9 cellular contexts compared by ENCODE assay signal in the genomic region with DNA sequence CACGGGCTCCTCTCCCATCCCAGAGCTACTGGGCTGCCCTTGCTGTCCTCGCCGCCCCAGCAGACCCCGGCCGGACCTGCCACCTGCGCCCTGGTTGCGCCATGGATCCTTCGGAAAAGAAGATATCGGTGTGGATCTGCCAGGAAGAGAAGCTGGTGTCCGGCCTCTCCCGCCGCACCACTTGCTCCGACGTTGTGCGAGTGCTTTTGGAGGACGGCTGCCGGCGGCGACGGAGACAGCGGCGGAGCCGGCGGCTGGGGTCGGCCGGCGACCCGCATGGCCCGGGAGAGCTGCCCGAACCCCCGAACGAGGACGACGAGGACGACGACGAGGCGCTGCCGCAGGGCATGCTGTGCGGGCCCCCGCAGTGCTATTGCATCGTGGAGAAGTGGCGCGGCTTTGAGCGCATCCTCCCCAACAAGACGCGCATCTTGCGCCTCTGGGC. TPM values are rescaled to one million over a fixed set of nuclear protein-coding genes. Genes with fewer than 3 reads are reported as not detected.
DNase-seq lines count a peak whose midpoint lies in the region; ATAC-seq and TF ChIP-seq lines count a peak whose summit lies in the region.
"Had no signal": no experiment of that assay in that cellular context is flagged by ENCODE, and none has a peak within 500 bp of the region (broad histone marks: within the 10 kb centered on the region; RNA-seq: fewer than 3 reads in every experiment).

No MANE protein-coding gene starts in this region.

- BruUV-seq in IMR-90 (replicated peaks; lab: Mats Ljungman, UMichigan): no TSS peak

- H3K23ac ChIP-seq in IMR-90 (ENCODE audit: low read depth, low read length) (no peak overlapping the region), trophoblast cell (ENCODE audit: low read length) (no peak overlapping the region)

- H3K36me3 ChIP-seq in BLaER1 treated with 17β-estradiol and CSF1 and Interleukin-3, amounts not matched to agents 10 nM and 100 nM: peaks cover 0 to 7% (median 0%) of the 10 kb centered on the region in 11 experiments; a peak in 1 of 22 replicates
- H3K36me3 ChIP-seq in IMR-90 (ENCODE audit: control insufficient read depth, insufficient read depth, low read length) (no peaks in the 10 kb centered on the region), trophoblast cell (ENCODE audit: control insufficient read depth in 1 of 2, insufficient read depth in 2 of 2, low read length in 2 of 2) (no peaks in the 10 kb centered on the region)

- no peak overlapping the region for H4K91ac ChIP-seq in IMR-90 (ENCODE audit: insufficient read depth, low read depth, low read length)
- no peak overlapping the region for H4K91ac ChIP-seq in trophoblast cell (ENCODE audit: low read depth, low read length)

- H2AK9ac ChIP-seq in IMR-90 (replicated peaks; ENCODE audit: low read depth, low read length, poor library complexity): no peak overlapping the region

- H3K4ac ChIP-seq in IMR-90 (ENCODE audit: low read depth, low read length) (no peak overlapping the region), trophoblast cell (ENCODE audit: low read depth, low read length) (no peak overlapping the region)

- H3K14ac ChIP-seq in IMR-90 (replicated peaks; ENCODE audit: low read depth, low read length): no peak overlapping the region
- no peak overlapping the region for H3K14ac ChIP-seq in trophoblast cell (ENCODE audit: low read length)

- POLR2A ChIA-PET in IMR-90 (lab: Charles Lee; ENCODE audit: unreplicated experiment): no interaction called here

- H4K20me1 ChIP-seq in BLaER1 treated with 17β-estradiol and CSF1 and Interleukin-3, amounts not matched to agents 10 nM and 100 nM: peaks cover 0 to 34% (median 22%) of the 10 kb centered on the region in 11 experiments; a peak in 19 of 22 replicates
- H4K20me1 ChIP-seq in IMR-90 (ENCODE audit: insufficient read depth, low read length): 0 out of 2 replicates have a peak, but pooled peaks cover 3% of the 10 kb centered on the region

- peak overlapping the region; percentile 50 to 70 (median 66) for H3K4me3 ChIP-seq in BLaER1 treated with 17β-estradiol and CSF1 and Interleukin-3, amounts not matched to agents 10 nM and 100 nM
- H3K4me3 ChIP-seq in IMR-90 (ENCODE audit: insufficient read depth, low read depth, low read length) (no peak overlapping the region), fibroblast of villous mesenchyme (ENCODE audit: low read depth, low read length) (peak overlapping the region; percentile 24), trophoblast cell (ENCODE audit: low read depth, low read length) (peak overlapping the region; percentile 77)

- no peak overlapping the region for H3K56ac ChIP-seq in IMR-90 (ENCODE audit: extremely low read depth, insufficient read depth, low read length)

- H3K79me1 ChIP-seq in IMR-90 (ENCODE audit: low read depth in 1 of 2, low read length in 2 of 2) (no peaks in the 10 kb centered on the region), trophoblast cell (ENCODE audit: low read length) (peaks cover 2% of the 10 kb centered on the region)

- H2BK15ac ChIP-seq in IMR-90 (ENCODE audit: low read depth, low read length): no peak overlapping the region

- no peak overlapping the region for H2BK120ac ChIP-seq in IMR-90 (ENCODE audit: low read depth, low read length)
- H2BK120ac ChIP-seq in trophoblast cell (ENCODE audit: insufficient read depth, low read length, poor library complexity): no peak overlapping the region

- in situ Hi-C loops in IMR-90 (cut with MboI; ENCODE audit: low sequenced_read_pairs): no loop called here

- no peak overlapping the region for H4K12ac ChIP-seq in trophoblast cell (ENCODE audit: low read depth, low read length)

- no peak overlapping the region for H4K5ac ChIP-seq in IMR-90 (ENCODE audit: low read depth, low read length)

- peak overlapping the region; percentile 70 for H2AFZ ChIP-seq in IMR-90 (replicated peaks; ENCODE audit: low read length, poor library complexity)
- H2AFZ ChIP-seq in trophoblast cell (ENCODE audit: insufficient read depth, low read length, poor library complexity): no peak overlapping the region

- ATAC-seq in IMR-90 (ENCODE audit: low read depth) (no peak), HG03521 (IDR thresholded peaks at IDR 0.05; ENCODE audit: unreplicated experiment) (no peak)

- H3K79me2 ChIP-seq in trophoblast cell (ENCODE audit: control insufficient read depth, insufficient read depth, low read length, poor library complexity): no peaks in the 10 kb centered on the region

- peak overlapping the region; percentile 91 to 99 (median 95) for H3K4me2 ChIP-seq in BLaER1 treated with 17β-estradiol and CSF1 and Interleukin-3, amounts not matched to agents 10 nM and 100 nM
- H3K4me2 ChIP-seq in IMR-90 (ENCODE audit: low read depth, low read length) (no peak overlapping the region; the same call in 1 of the 2 replicates), trophoblast cell (ENCODE audit: low read length) (peak overlapping the region; percentile 90)

- dilution Hi-C loops in IMR-90 (cut with HindIII; ENCODE audit: low sequenced_read_pairs, unreplicated experiment): no loop called here

- TF ChIP-seq CTCF in IMR-90 (conservative IDR thresholded peaks at IDR 0.05; ENCODE audit: low read depth, low read length) (no peak), fibroblast of villous mesenchyme (IDR thresholded peaks at IDR 0.05; ENCODE audit: insufficient read depth, low read depth, low read length) (no peak)

- H2AK5ac ChIP-seq in IMR-90 (ENCODE audit: low read depth, low read length) (no peak overlapping the region), trophoblast cell (ENCODE audit: low read length) (no peak overlapping the region)

- no peak for DNase-seq in IMR-90
- peak; percentile 6 for DNase-seq in fibroblast of villous mesenchyme (ENCODE audit: low read depth)
- no peak for DNase-seq in trophoblast cell
- DNase-seq in GF-D8 (lab: John Stamatoyannopoulos, UW): no peak
- no peak for DNase-seq in NCI-H748 (lab: John Stamatoyannopoulos, UW; ENCODE audit: unreplicated experiment)
- no peak for DNase-seq in activated naive CD4-positive, alpha-beta T cell (lab: John Stamatoyannopoulos, UW)

- no peak overlapping the region for H2BK12ac ChIP-seq in trophoblast cell (ENCODE audit: low read length)

- peak overlapping the region in 2 of 11 experiments; percentile 30 to 70; a peak in 2 of 22 replicates for H3K27ac ChIP-seq in BLaER1 treated with 17β-estradiol and CSF1 and Interleukin-3, amounts not matched to agents 10 nM and 100 nM
- H3K27ac ChIP-seq in IMR-90 (ENCODE audit: insufficient read depth, low read length) (no peak overlapping the region), trophoblast cell (ENCODE audit: low read depth, low read length) (no peak overlapping the region)

- no peak for TF ChIP-seq POLR2A in IMR-90 (IDR thresholded peaks at IDR 0.05; ENCODE audit: low read depth, low read length)

- no peaks in the 10 kb centered on the region for H3K9me1 ChIP-seq in IMR-90 (ENCODE audit: insufficient read depth, low read length)

- H3K27me3 ChIP-seq in BLaER1 treated with 17β-estradiol and CSF1 and Interleukin-3, amounts not matched to agents 10 nM and 100 nM: peaks cover 48 to 67% (median 58%) of the 10 kb centered on the region in 11 experiments
- peaks cover 85% of the 10 kb centered on the region for H3K27me3 ChIP-seq in IMR-90 (ENCODE audit: control insufficient read depth, insufficient read depth, low read length)
- peaks cover 22% of the 10 kb centered on the region for H3K27me3 ChIP-seq in trophoblast cell (ENCODE audit: insufficient read depth, low read length)

- H3K4me1 ChIP-seq in BLaER1 treated with 17β-estradiol and CSF1 and Interleukin-3, amounts not matched to agents 10 nM and 100 nM: peaks cover 52 to 70% (median 62%) of the 10 kb centered on the region in 10 experiments
- 0 out of 2 replicates have a peak, but pooled peaks cover 1% of the 10 kb centered on the region for H3K4me1 ChIP-seq in IMR-90 (ENCODE audit: control insufficient read depth, insufficient read depth, low read length)
- peaks cover 22 to 23% of the 10 kb centered on the region in 2 experiments for H3K4me1 ChIP-seq in trophoblast cell (ENCODE audit: control insufficient read depth in 1 of 2, insufficient read depth in 2 of 2, low read length in 2 of 2)

- 0% methylated on average over 13 of the region's 48 CpGs; no CpG with 5 or more reads in 1 of the 2 experiments for WGBS in IMR-90 (ENCODE audit: extremely low coverage in 2 of 2, insufficient read length in 1 of 2), 2 experiments
- no CpG with 5 or more reads among the region's 48 CpGs for WGBS in trophoblast cell (ENCODE audit: extremely low coverage, insufficient coverage, insufficient read length)

- no peak for TF ChIP-seq RAD21 in IMR-90 (IDR thresholded peaks at IDR 0.05; ENCODE audit: low read length)

- peak overlapping the region in 10 of 11 experiments; percentile 52 to 79 (median 74); a peak in 18 of 22 replicates for H3K9ac ChIP-seq in BLaER1 treated with 17β-estradiol and CSF1 and Interleukin-3, amounts not matched to agents 10 nM and 100 nM
- H3K9ac ChIP-seq in IMR-90 (ENCODE audit: low read depth, low read length): no peak overlapping the region
- no peak overlapping the region for H3K9ac ChIP-seq in trophoblast cell (ENCODE audit: low read length)

- H2BK5ac ChIP-seq in IMR-90 (ENCODE audit: low read depth, low read length, poor library complexity, severe bottlenecking): no peak overlapping the region
- H2BK5ac ChIP-seq in trophoblast cell (ENCODE audit: low read depth, low read length, poor library complexity): no peak overlapping the region

- H2BK20ac ChIP-seq in IMR-90 (ENCODE audit: low read depth, low read length): no peak overlapping the region

- CTCF ChIA-PET in IMR-90 (lab: Yijun Ruan, JAX): no interaction called here

- H3K9me3 ChIP-seq in BLaER1 treated with 17β-estradiol and CSF1 and Interleukin-3, amounts not matched to agents 10 nM and 100 nM (replicated peaks in 1 of 11): peaks cover 10 to 29% (median 23%) of the 10 kb centered on the region in 11 experiments
- H3K9me3 ChIP-seq in IMR-90 (ENCODE audit: control insufficient read depth, insufficient read depth, low read length) (peaks cover 5% of the 10 kb centered on the region), trophoblast cell (ENCODE audit: insufficient read depth, low read depth, low read length) (peaks cover 3% of the 10 kb centered on the region)

- H3K18ac ChIP-seq in IMR-90 (ENCODE audit: low read depth, low read length) (no peak overlapping the region), trophoblast cell (ENCODE audit: low read length) (peak overlapping the region; percentile 18)

- intact Hi-C loops in IMR-90 (cut with micrococcal nuclease): no loop called here

- no peak overlapping the region for H4K8ac ChIP-seq in IMR-90 (ENCODE audit: low read depth in 2 of 2, low read length in 2 of 2)
- H4K8ac ChIP-seq in trophoblast cell (ENCODE audit: low read depth, low read length): no peak overlapping the region

RNA-seq across cellular contexts. Expression of gene RASSF10, which starts 0.4 kb away (rescaled TPM):
- not detected in 2 replicates for total RNA-seq in IMR-90 (2012; rRNA removed)
- not detected in 2 replicates for polyA plus RNA-seq in IMR-90 (2012; rRNA removed)
- polyA plus RNA-seq in IMR-90 (2012; cell fraction: cytosol; rRNA removed): not detected in 2 replicates
- not detected in 2 replicates for polyA plus RNA-seq in IMR-90 (2012; cell fraction: nucleus; rRNA removed; ENCODE audit: low replicate concordance)
- not detected in 2 replicates for total RNA-seq in fibroblast of villous mesenchyme
- 4.3 and 4.5 TPM in 2 replicates for polyA plus RNA-seq in trophoblast cell (2013)
- total RNA-seq: activated CD4-positive, alpha-beta T cell treated with anti-CD3 and anti-CD28 coated beads for 36 hours had no signal

Comparison
In these comparisons a context has a peak if more than half of its experiments do, and no peak if none do; other contexts are left out.
1. H3K9ac ChIP-seq: peak in BLaER1 treated with 17β-estradiol and CSF1 and Interleukin-3, amounts not matched to agents 10 nM and 100 nM (10 of 11); none in IMR-90 (single experiment) and trophoblast cell (single experiment).